10 cellular contexts compared by ENCODE assay signal in the genomic region with DNA sequence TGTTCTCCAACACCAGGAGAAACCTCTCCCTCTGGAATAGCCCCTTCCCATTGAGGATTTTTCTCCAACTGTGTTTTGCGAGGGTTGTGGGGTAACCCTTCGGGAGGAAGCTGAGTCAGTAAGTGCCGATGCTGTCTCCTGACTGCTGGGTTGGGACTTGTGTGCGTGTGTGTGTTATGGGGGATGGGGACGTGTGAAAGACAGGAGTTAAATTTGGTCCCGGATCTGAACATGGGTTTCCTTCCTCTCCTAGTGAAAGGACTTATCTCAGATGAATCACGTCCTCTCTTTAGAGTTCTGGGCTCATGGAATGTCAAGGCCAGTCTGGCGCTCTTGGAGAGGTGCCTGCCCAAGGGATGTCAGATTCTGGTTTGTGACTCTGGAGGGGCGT. TPM values are rescaled to one million over a fixed set of nuclear protein-coding genes. Genes with fewer than 3 reads are reported as not detected.
DNase-seq lines count a peak whose midpoint lies in the region; ATAC-seq and TF ChIP-seq lines count a peak whose summit lies in the region.
"Had no signal": no experiment of that assay in that cellular context is flagged by ENCODE, and none has a peak within 500 bp of the region (broad histone marks: within the 10 kb centered on the region; RNA-seq: fewer than 3 reads in every experiment).

No MANE protein-coding gene starts in this region.

- ATAC-seq in omental fat pad (ENCODE audit: low FRiP score) (peak; percentile 45), HG03280 (IDR thresholded peaks at IDR 0.05; ENCODE audit: unreplicated experiment) (no peak)

- no peak overlapping the region for H3K27ac ChIP-seq in MM.1S (ENCODE audit: low read length)
- H3K27ac ChIP-seq: neutrophil had no signal

- no peaks in the 10 kb centered on the region for H3K79me2 ChIP-seq in MM.1S (ENCODE audit: low read length)

- no peak overlapping the region for H2AFZ ChIP-seq in MM.1S (ENCODE audit: low read length)

- no peaks in the 10 kb centered on the region for H3K27me3 ChIP-seq in MM.1S (replicated peaks; ENCODE audit: insufficient read depth, low read length)

- no peaks in the 10 kb centered on the region for H3K4me1 ChIP-seq in MM.1S (ENCODE audit: low read length)

- no peak overlapping the region for H3K4me2 ChIP-seq in MM.1S (ENCODE audit: low read depth, low read length)

- no peaks in the 10 kb centered on the region for H3K9me2 ChIP-seq in MM.1S (replicated peaks; ENCODE audit: insufficient read depth, low read length)

- H4K20me1 ChIP-seq in MM.1S (ENCODE audit: insufficient read depth, low read length), result no peaks in the 10 kb centered on the region

- no peak overlapping the region for H3K9ac ChIP-seq in MM.1S (ENCODE audit: low read length)

- no peaks in the 10 kb centered on the region for H3F3A ChIP-seq in MM.1S (ENCODE audit: insufficient read depth, low read length)

- H3K9me3 ChIP-seq in MM.1S (replicated peaks; ENCODE audit: insufficient read depth, low read length), result no peaks in the 10 kb centered on the region
- H3K9me3 ChIP-seq: neutrophil had no signal

- H3K4me3 ChIP-seq in fibroblast of the aortic adventitia (ENCODE audit: low read depth, low read length) (no peak overlapping the region), MM.1S (ENCODE audit: low read length) (no peak overlapping the region)

- H3K36me3 ChIP-seq in MM.1S (replicated peaks; ENCODE audit: insufficient read depth, low read length), result no peaks in the 10 kb centered on the region
- H3K36me3 ChIP-seq: neutrophil had no signal

- no peak for TF ChIP-seq CTCF in fibroblast of the aortic adventitia (IDR thresholded peaks at IDR 0.05; ENCODE audit: insufficient read depth, low read length)
- no peak for TF ChIP-seq CTCF in omental fat pad (IDR thresholded peaks at IDR 0.05)
- TF ChIP-seq CTCF in MM.1S (IDR thresholded peaks at IDR 0.05; ENCODE audit: low read length), result no peak

- peak; percentile 60 for DNase-seq in ELR (ENCODE audit: low read depth)
- DNase-seq in SKM-1 treated with dmso at 0.1 percent for 144 hours (lab: John Stamatoyannopoulos, UW; ENCODE audit: unreplicated experiment), result peak; percentile 70
- peak; percentile 90 for DNase-seq in fibroblast of the aortic adventitia (ENCODE audit: low read depth)
- no peak for DNase-seq in omental fat pad (ENCODE audit: low spot score)
- no peak for DNase-seq in CD1c-positive myeloid dendritic cell (ENCODE audit: extremely low spot score)
- DNase-seq in hippocampal formation (lab: John Stamatoyannopoulos, UW), result no peak
- no peak for DNase-seq in MM.1S
- DNase-seq: NCI-H526 had no signal

RNA-seq across cellular contexts. Expression of gene KIAA1671, which starts 33.3 kb away (rescaled TPM):
- total RNA-seq in fibroblast of the aortic adventitia (ENCODE audit: low replicate concordance) (4.6 and 10.7 TPM in 2 replicates), omental fat pad (10 to 100 TPM in 1 of 4 donors, 1 to 10 TPM in 3; 7.5 to 26.5 (median 9.1) TPM)

RNA-seq across cellular contexts. Expression of gene LHFPL7, which starts 39.3 kb away (rescaled TPM):
- not detected in 2 replicates for total RNA-seq in fibroblast of the aortic adventitia (ENCODE audit: low replicate concordance)
- not detected for total RNA-seq in omental fat pad

Comparison
In these comparisons a context has a peak if more than half of its experiments do, and no peak if none do; other contexts are left out.
1. DNase-seq: peak in ELR (single experiment), SKM-1 treated with dmso at 0.1 percent for 144 hours (single experiment) and fibroblast of the aortic adventitia (single experiment); none in omental fat pad (single experiment), CD1c-positive myeloid dendritic cell (single experiment), hippocampal formation (0 of 2) and MM.1S (single experiment).